In genomic region chr2:186365406-186365805, GRCh38 we compare ENCODE assay signal across 37 cellular contexts.
"Had no signal": no experiment of that assay in that cellular context is flagged by ENCODE, and none has a peak within 500 bp of the region (broad histone marks: within the 10 kb centered on the region; RNA-seq: fewer than 3 reads in every experiment).

No MANE protein-coding gene starts in this region.

- H3K27ac Mint-ChIP-seq: activated CD4-positive, alpha-beta memory T cell treated with anti-CD3 and anti-CD28 coated beads for 36 hours; activated CD4-positive, alpha-beta T cell treated with anti-CD3 and anti-CD28 coated beads for 36 hours; activated naive CD8-positive, alpha-beta T cell treated with anti-CD3 and anti-CD28 coated beads for 36 hours; activated T-helper 1 cell treated with anti-CD3 and anti-CD28 coated beads, Interleukin-12 subunit alpha, Interleukin-12 subunit beta, Interleukin-2, Interleukin-4 antibody, amounts not matched to agents 30 ng/mL and 10 ng/mL and 1 ng/mL, durations not matched to agents 14 hours and 24 hours and 36 hours had no signal

- H3K27ac ChIP-seq: ascending aorta, body of pancreas, breast epithelium, SJCRH30, SK-N-MC had no signal

- H3K27me3 ChIP-seq: ascending aorta, body of pancreas, breast epithelium, MG63, SJCRH30 had no signal

- H3K4me3 Mint-ChIP-seq: activated CD4-positive, alpha-beta memory T cell treated with anti-CD3 and anti-CD28 coated beads for 36 hours; activated CD4-positive, alpha-beta T cell treated with anti-CD3 and anti-CD28 coated beads for 36 hours; activated naive CD8-positive, alpha-beta T cell treated with anti-CD3 and anti-CD28 coated beads for 36 hours; activated T-cell treated with anti-CD3 and anti-CD28 coated beads, Interleukin-2, amount 50 U/mL, for 4 hours; activated T-helper 1 cell treated with anti-CD3 and anti-CD28 coated beads, Interleukin-12 subunit alpha, Interleukin-12 subunit beta, Interleukin-2, Interleukin-4 antibody, amounts not matched to agents 30 ng/mL and 10 ng/mL and 1 ng/mL, durations not matched to agents 14 hours and 24 hours and 36 hours had no signal

- H3K27me3 Mint-ChIP-seq: activated CD4-positive, alpha-beta memory T cell treated with anti-CD3 and anti-CD28 coated beads for 36 hours; activated CD4-positive, alpha-beta T cell treated with anti-CD3 and anti-CD28 coated beads for 36 hours; activated naive CD8-positive, alpha-beta T cell treated with anti-CD3 and anti-CD28 coated beads for 36 hours had no signal

- H3K9me3 Mint-ChIP-seq: activated T-helper 1 cell treated with anti-CD3 and anti-CD28 coated beads, Interleukin-12 subunit alpha, Interleukin-12 subunit beta, Interleukin-2, Interleukin-4 antibody, amounts not matched to agents 30 ng/mL and 10 ng/mL and 1 ng/mL, durations not matched to agents 14 hours and 24 hours and 36 hours had no signal

- H3K4me3 ChIP-seq: ascending aorta, body of pancreas, breast epithelium, MG63, SJCRH30, SK-N-MC had no signal

- H3K9me3 ChIP-seq: ascending aorta, MG63, SJCRH30 had no signal

- H3K4me1 Mint-ChIP-seq: activated CD4-positive, alpha-beta T cell treated with anti-CD3 and anti-CD28 coated beads for 36 hours; activated naive CD8-positive, alpha-beta T cell treated with anti-CD3 and anti-CD28 coated beads for 36 hours had no signal

- ATAC-seq: activated CD4-positive, alpha-beta T cell treated with anti-CD3 and anti-CD28 coated beads for 36 hours; activated CD4-positive, CD25-positive, alpha-beta regulatory T cell treated with anti-CD3 and anti-CD28 coated beads, Interleukin-2, amount 50 U/mL, for 24 hours; activated T-cell treated with anti-CD3 and anti-CD28 coated beads, Interleukin-2, amount 50 U/mL, for 4 hours; body of pancreas; PC-3 had no signal

- H3K4me1 ChIP-seq: ascending aorta, body of pancreas, breast epithelium, SJCRH30 had no signal

- H3K36me3 ChIP-seq: ascending aorta, breast epithelium, MG63, SJCRH30 had no signal

- DNase-seq: activated CD4-positive, alpha-beta memory T cell treated with anti-CD3 and anti-CD28 coated beads for 36 hours; activated CD4-positive, alpha-beta T cell treated with anti-CD3 and anti-CD28 coated beads for 36 hours; activated CD4-positive, alpha-beta T cell treated with anti-CD3 and anti-CD28 coated beads, Interleukin-2, amount 50 U/mL, for 1 hour; activated CD8-positive, alpha-beta memory T cell treated with anti-CD3 and anti-CD28 coated beads, Interleukin-2, amount 50 U/mL, for 4 hours; activated effector memory CD4-positive, alpha-beta T cell treated with Interleukin-2 at 50 U/mL for 16 hours; activated naive CD4-positive, alpha-beta T cell treated with anti-CD3 and anti-CD28 coated beads, Interleukin-2, amount 50 U/mL, for 16 hours; activated naive CD8-positive, alpha-beta T cell treated with anti-CD3 and anti-CD28 coated beads for 36 hours; activated T-cell treated with anti-CD3 and anti-CD28 coated beads for 4 hours; activated T-cell treated with anti-CD3 and anti-CD28 coated beads, Interleukin-2, amount 50 U/mL, for 4 hours; amygdala; body of pancreas; caudate nucleus; cerebellar nuclear complex; Kasumi-1; KG1; MG63; NCI-H1048; NCI-H1105 treated with DMSO at 0.1 percent for 48 hours; NCI-H1436; NCI-H1694; NCI-H1930; NCI-H2081 treated with DMSO at 0.1 percent for 48 hours; NCI-H226; NCI-H446 treated with DMSO at 0.1 percent for 48 hours; NCI-H524; NCI-H69; NCI-H82; NK-92 treated with Interleukin-12 subunit alpha and Interleukin-12 subunit beta, amount 100 ng/mL, for 24 hours; PC-3; Right ventricle myocardium superior; SJCRH30; T1000 had no signal
